Comparison of ENCODE assay signal across 9 cellular contexts in genomic region chr9:95504053-95504963, GRCh38. TPM values are rescaled to one million over a fixed set of nuclear protein-coding genes. Genes with fewer than 3 reads are reported as not detected.
DNase-seq lines count a peak whose midpoint lies in the region; ATAC-seq and TF ChIP-seq lines count a peak whose summit lies in the region.
"Had no signal": no experiment of that assay in that cellular context is flagged by ENCODE, and none has a peak within 500 bp of the region (broad histone marks: within the 10 kb centered on the region; RNA-seq: fewer than 3 reads in every experiment).

No MANE protein-coding gene starts in this region.

- H3K9me3 ChIP-seq in HUES6 (ENCODE audit: control insufficient read depth, insufficient read depth, low read depth, low read length), result no peaks in the 10 kb centered on the region
- H3K9me3 ChIP-seq in lower lobe of right lung, result no peaks in the 10 kb centered on the region

- H3K36me3 Mint-ChIP-seq in brain, result peaks cover 20% of the 10 kb centered on the region

- DNase-seq in AG08396 (ENCODE audit: low spot score) (peak; percentile 53), lower lobe of right lung (no peak)
- DNase-seq in stimulated activated CD4-positive, alpha-beta T cell treated with anti-CD3 and anti-CD28 coated beads, Interleukin-15, amount 100 ng/mL, for 24 hours, result no peak
- DNase-seq: NCI-H2107 had no signal

- H3K27ac ChIP-seq in HUES6 (ENCODE audit: low read depth, low read length), result no peak overlapping the region; the same call in 1 of the 2 replicates
- no peak overlapping the region for H3K27ac ChIP-seq in lower lobe of right lung

- intact Hi-C loops in lower lobe of right lung (cut with DNase I), result no loop called here

- peak overlapping the region; percentile 97 for H3K4me3 ChIP-seq in HUES6 (ENCODE audit: low read depth, low read length)
- peak overlapping the region; percentile 86 for H3K4me3 ChIP-seq in lower lobe of right lung

- TF ChIP-seq CTCF in brain (conservative IDR thresholded peaks at IDR 0.05) (no peak), lower lobe of right lung (IDR thresholded peaks at IDR 0.05) (no peak)

- H3K4me1 ChIP-seq in HUES6 (ENCODE audit: control insufficient read depth, insufficient read depth, low read length) (peaks cover 19% of the 10 kb centered on the region), lower lobe of right lung (peaks cover 38% of the 10 kb centered on the region)

- peaks cover 0 to 3% (median 0%) of the 10 kb centered on the region in 5 experiments for H3K9me3 Mint-ChIP-seq in brain

- peak overlapping the region; percentile 86 to 93 (median 88) for H3K4me3 Mint-ChIP-seq in brain

- H3K27me3 ChIP-seq in HUES6 (ENCODE audit: control insufficient read depth, insufficient read depth, low read length), result no peaks in the 10 kb centered on the region
- H3K27me3 ChIP-seq in lower lobe of right lung (ENCODE audit: low read depth), result no peaks in the 10 kb centered on the region

- peaks cover 26% of the 10 kb centered on the region; the same call in 1 of the 2 replicates for H3K36me3 ChIP-seq in HUES6 (ENCODE audit: control insufficient read depth, insufficient read depth, low read length)
- no peaks in the 10 kb centered on the region for H3K36me3 ChIP-seq in lower lobe of right lung

- H3K27ac Mint-ChIP-seq in brain, result peak overlapping the region in 3 of 5 experiments; percentile 76 to 91 (median 78)

- H3K27me3 Mint-ChIP-seq in brain, result peaks cover 7% of the 10 kb centered on the region

- peaks cover 59% of the 10 kb centered on the region for H3K4me1 Mint-ChIP-seq in brain

- no peak overlapping the region for H3K9ac ChIP-seq in HUES6 (ENCODE audit: low read length)

- ATAC-seq in lower lobe of right lung (peak; percentile 17 to 32), HG03432 (IDR thresholded peaks at IDR 0.05; ENCODE audit: unreplicated experiment) (no peak), HG03342 (IDR thresholded peaks at IDR 0.05; ENCODE audit: unreplicated experiment) (no peak), GM18517 (IDR thresholded peaks at IDR 0.05; ENCODE audit: unreplicated experiment) (no peak)

RNA-seq across cellular contexts. Expression of gene PTCH1, which starts 12.5 kb away (rescaled TPM):
- 13.5 TPM for polyA plus RNA-seq in brain (ENCODE audit: insufficient read depth, low read depth, low replicate concordance)
- 33.3 TPM for total RNA-seq in lower lobe of right lung

Comparison
In these comparisons a context has a peak if more than half of its experiments do, and no peak if none do; other contexts are left out.
1. ATAC-seq: peak in lower lobe of right lung (2 of 2); none in HG03432 (single experiment), HG03342 (single experiment) and GM18517 (single experiment).